Comparison of ENCODE assay signal across 20 cellular contexts in genomic region chr5:154696891-154697290, GRCh38.
"Had no signal": no experiment of that assay in that cellular context is flagged by ENCODE, and none has a peak within 500 bp of the region (broad histone marks: within the 10 kb centered on the region; RNA-seq: fewer than 3 reads in every experiment).

No MANE protein-coding gene starts in this region.

- H3K36me3 ChIP-seq: esophagus squamous epithelium, heart right ventricle, left ventricle myocardium inferior, neural progenitor cell, thoracic aorta, vagina, WERI-Rb-1 had no signal

- H3K4me3 Mint-ChIP-seq: activated T-helper 17 cell treated with anti-CD3 and anti-CD28 coated beads, Interleukin-2, amount 50 U/mL, for 72 hours; naive thymus-derived CD8-positive, alpha-beta T cell; neural progenitor cell; T-helper 2 cell treated with Interferon-gamma antibody and Interleukin-4, amounts not matched to agents 5 μg/mL and 100 μg/mL, for 36 hours; type B pancreatic cell had no signal

- H3K9ac ChIP-seq: neural progenitor cell had no signal

- H3K27ac Mint-ChIP-seq: activated naive CD4-positive, alpha-beta T cell treated with anti-CD3 and anti-CD28 coated beads, Interleukin-2, amount 50 U/mL, for 72 hours; activated T-helper 17 cell treated with anti-CD3 and anti-CD28 coated beads, Interleukin-2, amount 50 U/mL, for 72 hours; naive thymus-derived CD8-positive, alpha-beta T cell; neural progenitor cell; progenitor cell of endocrine pancreas; T-helper 2 cell treated with Interferon-gamma antibody and Interleukin-4, amounts not matched to agents 5 μg/mL and 100 μg/mL, for 36 hours; type B pancreatic cell had no signal

- H3K4me1 ChIP-seq: neural progenitor cell had no signal

- H2AFZ ChIP-seq: neural progenitor cell had no signal

- DNase-seq: activated CD4-positive, alpha-beta T cell treated with anti-CD3 and anti-CD28 coated beads for 1 hour; activated T-cell treated with anti-CD3 and anti-CD28 coated beads, Interleukin-2, amount 50 U/mL, for 1 hour; cerebellar nuclear complex; esophagus squamous epithelium; heart right ventricle; kidney glomerular epithelial cell; left ventricle myocardium inferior; naive thymus-derived CD8-positive, alpha-beta T cell; stimulated activated CD4-positive, alpha-beta T cell treated with anti-CD3 and anti-CD28 coated beads, Interleukin-4, amount 100 ng/mL, for 24 hours; stimulated activated naive CD4-positive, alpha-beta T cell treated with Interleukin-2 at 50 U/mL for 16 hours; WERI-Rb-1 had no signal

- H3K4me1 Mint-ChIP-seq: activated T-helper 17 cell treated with anti-CD3 and anti-CD28 coated beads, Interleukin-2, amount 50 U/mL, for 72 hours; naive thymus-derived CD8-positive, alpha-beta T cell; neural progenitor cell had no signal

- H3K36me3 Mint-ChIP-seq: activated naive CD4-positive, alpha-beta T cell treated with anti-CD3 and anti-CD28 coated beads, Interleukin-2, amount 50 U/mL, for 72 hours; naive thymus-derived CD8-positive, alpha-beta T cell; neural progenitor cell; type B pancreatic cell had no signal

- H3K27ac ChIP-seq: coronary artery, esophagus squamous epithelium, heart right ventricle, left ventricle myocardium inferior, neural progenitor cell, thoracic aorta, vagina, WERI-Rb-1 had no signal

- H3K27me3 Mint-ChIP-seq: type B pancreatic cell had no signal

- H3K4me3 ChIP-seq: coronary artery, esophagus squamous epithelium, heart right ventricle, left ventricle myocardium inferior, neural progenitor cell, thoracic aorta, vagina had no signal

- H3K9me3 ChIP-seq: esophagus squamous epithelium, left ventricle myocardium inferior, thoracic aorta, vagina had no signal

- H3K9me3 Mint-ChIP-seq: activated naive CD4-positive, alpha-beta T cell treated with anti-CD3 and anti-CD28 coated beads, Interleukin-2, amount 50 U/mL, for 72 hours; activated T-helper 17 cell treated with anti-CD3 and anti-CD28 coated beads, Interleukin-2, amount 50 U/mL, for 72 hours; naive thymus-derived CD8-positive, alpha-beta T cell; neural progenitor cell; T-helper 2 cell treated with Interferon-gamma antibody and Interleukin-4, amounts not matched to agents 5 μg/mL and 100 μg/mL, for 36 hours; type B pancreatic cell had no signal

- ATAC-seq: activated naive CD4-positive, alpha-beta T cell treated with anti-CD3 and anti-CD28 coated beads, Interleukin-2, amount 50 U/mL, for 72 hours; activated T-helper 17 cell treated with anti-CD3 and anti-CD28 coated beads, Interleukin-2, amount 50 U/mL, for 72 hours; heart right ventricle; naive thymus-derived CD8-positive, alpha-beta T cell had no signal

- H3K4me2 ChIP-seq: neural progenitor cell had no signal

- H3K27me3 ChIP-seq: esophagus squamous epithelium, heart right ventricle, vagina had no signal
